ENCODE assay signal across 1 cellular context in the genomic region with DNA sequence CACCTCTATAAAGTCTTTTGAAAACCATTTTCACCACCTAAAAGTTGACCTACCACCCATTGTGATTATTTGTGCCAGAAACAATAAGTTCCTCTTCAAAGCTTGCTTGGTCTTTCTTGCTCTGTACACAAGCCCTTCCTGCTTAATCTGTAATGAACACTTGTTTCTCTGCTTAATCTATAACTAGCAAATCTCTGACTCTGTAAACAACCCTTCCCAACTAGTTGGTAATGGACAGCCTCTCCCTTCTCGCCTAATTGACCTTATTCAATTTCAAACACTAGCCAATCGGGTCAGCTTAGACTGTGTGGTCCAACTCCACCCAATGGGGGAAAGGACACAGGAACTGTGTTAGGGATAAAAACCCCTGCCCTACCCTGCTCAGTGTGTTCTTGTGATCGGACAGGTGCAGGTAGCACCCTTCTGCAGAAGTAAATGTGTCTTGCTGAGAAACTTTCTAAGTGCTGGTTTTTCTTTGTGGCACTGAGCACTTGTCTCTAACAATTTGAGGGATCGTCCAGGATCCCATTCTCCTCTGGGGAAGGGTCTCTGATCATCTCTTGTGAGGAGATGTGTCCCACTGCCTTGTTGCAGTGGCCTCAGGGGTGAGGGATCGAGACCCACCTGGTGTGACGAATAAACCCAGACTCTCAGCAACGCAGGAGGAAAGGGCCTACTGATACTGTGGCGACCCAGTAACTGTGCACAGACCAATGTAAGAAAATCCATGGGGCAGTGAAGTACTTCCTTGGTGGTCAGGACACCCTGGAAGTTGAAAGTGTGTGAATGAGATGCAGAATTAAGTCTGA.
TF ChIP-seq lines count a peak whose summit lies in the region.

No MANE protein-coding gene starts in this region.

TF ChIP-seq in HepG2, 621 proteins besides CTCF, POLR2A, EP300 and RAD21 (continued from another document and continues in another):
- peak; percentile 59; the same call in 1 of the 2 replicates for TF ChIP-seq ZNF431 (CRISPR knock-in tag; IDR thresholded peaks at IDR 0.05; ENCODE audit: borderline replicate concordance, low read depth)
- TF ChIP-seq ZBTB1 (CRISPR knock-in tag; IDR thresholded peaks at IDR 0.05; ENCODE audit: borderline replicate concordance), result no peak
- peak; percentile 91 for TF ChIP-seq PITX1 (CRISPR knock-in tag; IDR thresholded peaks at IDR 0.05)
- TF ChIP-seq MIXL1 (CRISPR knock-in tag; IDR thresholded peaks at IDR 0.05), result peak; percentile 98
- TF ChIP-seq MEF2D (CRISPR knock-in tag; IDR thresholded peaks at IDR 0.05), result 0 out of 2 replicates have a peak, but pooled peaks have one; percentile 64
- TF ChIP-seq FOXA1 (IDR thresholded peaks at IDR 0.05), result peak; percentile 76
- TF ChIP-seq FOXA1 (CRISPR knock-in tag; IDR thresholded peaks at IDR 0.05), result peak; percentile 96
- TF ChIP-seq, protein P1, sequence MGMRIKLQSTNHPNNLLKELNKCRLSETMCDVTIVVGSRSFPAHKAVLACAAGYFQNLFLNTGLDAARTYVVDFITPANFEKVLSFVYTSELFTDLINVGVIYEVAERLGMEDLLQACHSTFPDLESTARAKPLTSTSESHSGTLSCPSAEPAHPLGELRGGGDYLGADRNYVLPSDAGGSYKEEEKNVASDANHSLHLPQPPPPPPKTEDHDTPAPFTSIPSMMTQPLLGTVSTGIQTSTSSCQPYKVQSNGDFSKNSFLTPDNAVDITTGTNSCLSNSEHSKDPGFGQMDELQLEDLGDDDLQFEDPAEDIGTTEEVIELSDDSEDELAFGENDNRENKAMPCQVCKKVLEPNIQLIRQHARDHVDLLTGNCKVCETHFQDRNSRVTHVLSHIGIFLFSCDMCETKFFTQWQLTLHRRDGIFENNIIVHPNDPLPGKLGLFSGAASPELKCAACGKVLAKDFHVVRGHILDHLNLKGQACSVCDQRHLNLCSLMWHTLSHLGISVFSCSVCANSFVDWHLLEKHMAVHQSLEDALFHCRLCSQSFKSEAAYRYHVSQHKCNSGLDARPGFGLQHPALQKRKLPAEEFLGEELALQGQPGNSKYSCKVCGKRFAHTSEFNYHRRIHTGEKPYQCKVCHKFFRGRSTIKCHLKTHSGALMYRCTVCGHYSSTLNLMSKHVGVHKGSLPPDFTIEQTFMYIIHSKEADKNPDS (CRISPR knock-in tag; IDR thresholded peaks at IDR 0.05), result no peak
- 0 out of 2 replicates have a peak, but pooled peaks have one; percentile 25 for TF ChIP-seq ELF1 (CRISPR knock-in tag; IDR thresholded peaks at IDR 0.05)
- peak; percentile 100 for TF ChIP-seq ZNF232 (CRISPR knock-in tag; IDR thresholded peaks at IDR 0.05; ENCODE audit: borderline replicate concordance)
- no peak for TF ChIP-seq HOXA5 (CRISPR knock-in tag; IDR thresholded peaks at IDR 0.05)
- no peak for TF ChIP-seq SKI (IDR thresholded peaks at IDR 0.05; ENCODE audit: partially characterized antibody)
- TF ChIP-seq ZIK1 (CRISPR knock-in tag; IDR thresholded peaks at IDR 0.05; ENCODE audit: borderline replicate concordance, low read depth), result no peak
- TF ChIP-seq ESRRA (CRISPR knock-in tag; IDR thresholded peaks at IDR 0.05; ENCODE audit: low read depth), result no peak
- no peak for TF ChIP-seq ZNF749 (CRISPR knock-in tag; IDR thresholded peaks at IDR 0.05; ENCODE audit: borderline replicate concordance)
- no peak for TF ChIP-seq MTF2 (CRISPR knock-in tag; IDR thresholded peaks at IDR 0.05; ENCODE audit: borderline replicate concordance)
- TF ChIP-seq SIN3A (IDR thresholded peaks at IDR 0.05; ENCODE audit: borderline replicate concordance, low read depth, low read length), result no peak
- no peak for TF ChIP-seq ZNF224 (CRISPR knock-in tag; IDR thresholded peaks at IDR 0.05)
- no peak for TF ChIP-seq ZFAT (CRISPR knock-in tag; conservative IDR thresholded peaks at IDR 0.05)
- TF ChIP-seq MXD4 (CRISPR knock-in tag; IDR thresholded peaks at IDR 0.05), result no peak
- TF ChIP-seq, protein P2, sequence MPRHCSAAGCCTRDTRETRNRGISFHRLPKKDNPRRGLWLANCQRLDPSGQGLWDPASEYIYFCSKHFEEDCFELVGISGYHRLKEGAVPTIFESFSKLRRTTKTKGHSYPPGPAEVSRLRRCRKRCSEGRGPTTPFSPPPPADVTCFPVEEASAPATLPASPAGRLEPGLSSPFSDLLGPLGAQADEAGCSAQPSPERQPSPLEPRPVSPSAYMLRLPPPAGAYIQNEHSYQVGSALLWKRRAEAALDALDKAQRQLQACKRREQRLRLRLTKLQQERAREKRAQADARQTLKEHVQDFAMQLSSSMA (CRISPR knock-in tag; IDR thresholded peaks at IDR 0.05), result no peak
- peak; percentile 78 for TF ChIP-seq NCOA2 (CRISPR knock-in tag; IDR thresholded peaks at IDR 0.05)
- TF ChIP-seq ZNF567 (CRISPR knock-in tag; IDR thresholded peaks at IDR 0.05; ENCODE audit: borderline replicate concordance), result peak; percentile 68; the same call in 1 of the 2 replicates
- no peak for TF ChIP-seq NR2F1 (CRISPR knock-in tag; IDR thresholded peaks at IDR 0.05)
- TF ChIP-seq, protein P3, sequence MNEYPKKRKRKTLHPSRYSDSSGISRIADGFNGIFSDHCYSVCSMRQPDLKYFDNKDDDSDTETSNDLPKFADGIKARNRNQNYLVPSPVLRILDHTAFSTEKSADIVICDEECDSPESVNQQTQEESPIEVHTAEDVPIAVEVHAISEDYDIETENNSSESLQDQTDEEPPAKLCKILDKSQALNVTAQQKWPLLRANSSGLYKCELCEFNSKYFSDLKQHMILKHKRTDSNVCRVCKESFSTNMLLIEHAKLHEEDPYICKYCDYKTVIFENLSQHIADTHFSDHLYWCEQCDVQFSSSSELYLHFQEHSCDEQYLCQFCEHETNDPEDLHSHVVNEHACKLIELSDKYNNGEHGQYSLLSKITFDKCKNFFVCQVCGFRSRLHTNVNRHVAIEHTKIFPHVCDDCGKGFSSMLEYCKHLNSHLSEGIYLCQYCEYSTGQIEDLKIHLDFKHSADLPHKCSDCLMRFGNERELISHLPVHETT (CRISPR knock-in tag; conservative IDR thresholded peaks at IDR 0.05), result no peak; the same call in 1 of the 2 replicates
- TF ChIP-seq SIX4 (CRISPR knock-in tag; IDR thresholded peaks at IDR 0.05), result peak; percentile 38; the same call in 1 of the 2 replicates
- TF ChIP-seq, protein P4, sequence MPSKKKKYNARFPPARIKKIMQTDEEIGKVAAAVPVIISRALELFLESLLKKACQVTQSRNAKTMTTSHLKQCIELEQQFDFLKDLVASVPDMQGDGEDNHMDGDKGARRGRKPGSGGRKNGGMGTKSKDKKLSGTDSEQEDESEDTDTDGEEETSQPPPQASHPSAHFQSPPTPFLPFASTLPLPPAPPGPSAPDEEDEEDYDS (CRISPR knock-in tag; IDR thresholded peaks at IDR 0.05), result 0 out of 2 replicates have a peak, but pooled peaks have one; percentile 38
- TF ChIP-seq, protein P5, sequence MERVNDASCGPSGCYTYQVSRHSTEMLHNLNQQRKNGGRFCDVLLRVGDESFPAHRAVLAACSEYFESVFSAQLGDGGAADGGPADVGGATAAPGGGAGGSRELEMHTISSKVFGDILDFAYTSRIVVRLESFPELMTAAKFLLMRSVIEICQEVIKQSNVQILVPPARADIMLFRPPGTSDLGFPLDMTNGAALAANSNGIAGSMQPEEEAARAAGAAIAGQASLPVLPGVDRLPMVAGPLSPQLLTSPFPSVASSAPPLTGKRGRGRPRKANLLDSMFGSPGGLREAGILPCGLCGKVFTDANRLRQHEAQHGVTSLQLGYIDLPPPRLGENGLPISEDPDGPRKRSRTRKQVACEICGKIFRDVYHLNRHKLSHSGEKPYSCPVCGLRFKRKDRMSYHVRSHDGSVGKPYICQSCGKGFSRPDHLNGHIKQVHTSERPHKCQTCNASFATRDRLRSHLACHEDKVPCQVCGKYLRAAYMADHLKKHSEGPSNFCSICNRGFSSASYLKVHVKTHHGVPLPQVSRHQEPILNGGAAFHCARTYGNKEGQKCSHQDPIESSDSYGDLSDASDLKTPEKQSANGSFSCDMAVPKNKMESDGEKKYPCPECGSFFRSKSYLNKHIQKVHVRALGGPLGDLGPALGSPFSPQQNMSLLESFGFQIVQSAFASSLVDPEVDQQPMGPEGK (CRISPR knock-in tag; IDR thresholded peaks at IDR 0.05), result peak; percentile 10; the same call in 1 of the 2 replicates
- TF ChIP-seq, protein P6, sequence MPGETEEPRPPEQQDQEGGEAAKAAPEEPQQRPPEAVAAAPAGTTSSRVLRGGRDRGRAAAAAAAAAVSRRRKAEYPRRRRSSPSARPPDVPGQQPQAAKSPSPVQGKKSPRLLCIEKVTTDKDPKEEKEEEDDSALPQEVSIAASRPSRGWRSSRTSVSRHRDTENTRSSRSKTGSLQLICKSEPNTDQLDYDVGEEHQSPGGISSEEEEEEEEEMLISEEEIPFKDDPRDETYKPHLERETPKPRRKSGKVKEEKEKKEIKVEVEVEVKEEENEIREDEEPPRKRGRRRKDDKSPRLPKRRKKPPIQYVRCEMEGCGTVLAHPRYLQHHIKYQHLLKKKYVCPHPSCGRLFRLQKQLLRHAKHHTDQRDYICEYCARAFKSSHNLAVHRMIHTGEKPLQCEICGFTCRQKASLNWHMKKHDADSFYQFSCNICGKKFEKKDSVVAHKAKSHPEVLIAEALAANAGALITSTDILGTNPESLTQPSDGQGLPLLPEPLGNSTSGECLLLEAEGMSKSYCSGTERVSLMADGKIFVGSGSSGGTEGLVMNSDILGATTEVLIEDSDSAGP (CRISPR knock-in tag; IDR thresholded peaks at IDR 0.05; ENCODE audit: borderline replicate concordance), result no peak
- no peak for TF ChIP-seq CREB1 (IDR thresholded peaks at IDR 0.05)
- TF ChIP-seq CREB1 (CRISPR knock-in tag; IDR thresholded peaks at IDR 0.05), result peak; percentile 54
- TF ChIP-seq, protein P7, sequence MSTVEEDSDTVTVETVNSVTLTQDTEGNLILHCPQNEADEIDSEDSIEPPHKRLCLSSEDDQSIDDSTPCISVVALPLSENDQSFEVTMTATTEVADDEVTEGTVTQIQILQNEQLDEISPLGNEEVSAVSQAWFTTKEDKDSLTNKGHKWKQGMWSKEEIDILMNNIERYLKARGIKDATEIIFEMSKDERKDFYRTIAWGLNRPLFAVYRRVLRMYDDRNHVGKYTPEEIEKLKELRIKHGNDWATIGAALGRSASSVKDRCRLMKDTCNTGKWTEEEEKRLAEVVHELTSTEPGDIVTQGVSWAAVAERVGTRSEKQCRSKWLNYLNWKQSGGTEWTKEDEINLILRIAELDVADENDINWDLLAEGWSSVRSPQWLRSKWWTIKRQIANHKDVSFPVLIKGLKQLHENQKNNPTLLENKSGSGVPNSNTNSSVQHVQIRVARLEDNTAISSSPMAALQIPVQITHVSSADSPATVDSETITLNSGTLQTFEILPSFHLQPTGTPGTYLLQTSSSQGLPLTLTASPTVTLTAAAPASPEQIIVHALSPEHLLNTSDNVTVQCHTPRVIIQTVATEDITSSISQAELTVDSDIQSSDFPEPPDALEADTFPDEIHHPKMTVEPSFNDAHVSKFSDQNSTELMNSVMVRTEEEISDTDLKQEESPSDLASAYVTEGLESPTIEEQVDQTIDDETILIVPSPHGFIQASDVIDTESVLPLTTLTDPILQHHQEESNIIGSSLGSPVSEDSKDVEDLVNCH (CRISPR knock-in tag; IDR thresholded peaks at IDR 0.05), result no peak
- no peak for TF ChIP-seq MAFK (conservative IDR thresholded peaks at IDR 0.05 in 1 of 2, IDR thresholded peaks at IDR 0.05 in 1 of 2; ENCODE audit: low read length in 2 of 2)
- peak; percentile 98 for TF ChIP-seq TBX2 (CRISPR knock-in tag; IDR thresholded peaks at IDR 0.05; ENCODE audit: borderline replicate concordance)
- TF ChIP-seq ZNF124 (CRISPR knock-in tag; IDR thresholded peaks at IDR 0.05), result peak; percentile 35; the same call in 1 of the 2 replicates
- no peak for TF ChIP-seq ZFP82 (CRISPR knock-in tag; IDR thresholded peaks at IDR 0.05; ENCODE audit: borderline replicate concordance)
- no peak for TF ChIP-seq ARNT (IDR thresholded peaks at IDR 0.05)
- TF ChIP-seq ZNF121 (CRISPR knock-in tag; IDR thresholded peaks at IDR 0.05), result no peak
- TF ChIP-seq, protein P8, sequence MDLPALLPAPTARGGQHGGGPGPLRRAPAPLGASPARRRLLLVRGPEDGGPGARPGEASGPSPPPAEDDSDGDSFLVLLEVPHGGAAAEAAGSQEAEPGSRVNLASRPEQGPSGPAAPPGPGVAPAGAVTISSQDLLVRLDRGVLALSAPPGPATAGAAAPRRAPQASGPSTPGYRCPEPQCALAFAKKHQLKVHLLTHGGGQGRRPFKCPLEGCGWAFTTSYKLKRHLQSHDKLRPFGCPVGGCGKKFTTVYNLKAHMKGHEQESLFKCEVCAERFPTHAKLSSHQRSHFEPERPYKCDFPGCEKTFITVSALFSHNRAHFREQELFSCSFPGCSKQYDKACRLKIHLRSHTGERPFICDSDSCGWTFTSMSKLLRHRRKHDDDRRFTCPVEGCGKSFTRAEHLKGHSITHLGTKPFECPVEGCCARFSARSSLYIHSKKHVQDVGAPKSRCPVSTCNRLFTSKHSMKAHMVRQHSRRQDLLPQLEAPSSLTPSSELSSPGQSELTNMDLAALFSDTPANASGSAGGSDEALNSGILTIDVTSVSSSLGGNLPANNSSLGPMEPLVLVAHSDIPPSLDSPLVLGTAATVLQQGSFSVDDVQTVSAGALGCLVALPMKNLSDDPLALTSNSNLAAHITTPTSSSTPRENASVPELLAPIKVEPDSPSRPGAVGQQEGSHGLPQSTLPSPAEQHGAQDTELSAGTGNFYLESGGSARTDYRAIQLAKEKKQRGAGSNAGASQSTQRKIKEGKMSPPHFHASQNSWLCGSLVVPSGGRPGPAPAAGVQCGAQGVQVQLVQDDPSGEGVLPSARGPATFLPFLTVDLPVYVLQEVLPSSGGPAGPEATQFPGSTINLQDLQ (CRISPR knock-in tag; IDR thresholded peaks at IDR 0.05), result no peak
- TF ChIP-seq SP4 (CRISPR knock-in tag; IDR thresholded peaks at IDR 0.05), result peak; percentile 52; the same call in 1 of the 2 replicates
- TF ChIP-seq SMAD9 (CRISPR knock-in tag; IDR thresholded peaks at IDR 0.05), result no peak
- no peak for TF ChIP-seq GTF3A (CRISPR knock-in tag; conservative IDR thresholded peaks at IDR 0.05)
- no peak for TF ChIP-seq ZSCAN31 (CRISPR knock-in tag; IDR thresholded peaks at IDR 0.05; ENCODE audit: low read depth)
- TF ChIP-seq, protein P9, sequence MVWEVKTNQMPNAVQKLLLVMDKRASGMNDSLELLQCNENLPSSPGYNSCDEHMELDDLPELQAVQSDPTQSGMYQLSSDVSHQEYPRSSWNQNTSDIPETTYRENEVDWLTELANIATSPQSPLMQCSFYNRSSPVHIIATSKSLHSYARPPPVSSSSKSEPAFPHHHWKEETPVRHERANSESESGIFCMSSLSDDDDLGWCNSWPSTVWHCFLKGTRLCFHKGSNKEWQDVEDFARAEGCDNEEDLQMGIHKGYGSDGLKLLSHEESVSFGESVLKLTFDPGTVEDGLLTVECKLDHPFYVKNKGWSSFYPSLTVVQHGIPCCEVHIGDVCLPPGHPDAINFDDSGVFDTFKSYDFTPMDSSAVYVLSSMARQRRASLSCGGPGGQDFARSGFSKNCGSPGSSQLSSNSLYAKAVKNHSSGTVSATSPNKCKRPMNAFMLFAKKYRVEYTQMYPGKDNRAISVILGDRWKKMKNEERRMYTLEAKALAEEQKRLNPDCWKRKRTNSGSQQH (CRISPR knock-in tag; IDR thresholded peaks at IDR 0.05; ENCODE audit: low read depth), result no peak
- TF ChIP-seq ZNF792 (CRISPR knock-in tag; IDR thresholded peaks at IDR 0.05), result peak; percentile 75; the same call in 1 of the 2 replicates
- no peak for TF ChIP-seq ARHGAP35 (CRISPR knock-in tag; IDR thresholded peaks at IDR 0.05; ENCODE audit: borderline replicate concordance)
